Comparison of ENCODE assay signal across 13 cellular contexts in the genomic region with DNA sequence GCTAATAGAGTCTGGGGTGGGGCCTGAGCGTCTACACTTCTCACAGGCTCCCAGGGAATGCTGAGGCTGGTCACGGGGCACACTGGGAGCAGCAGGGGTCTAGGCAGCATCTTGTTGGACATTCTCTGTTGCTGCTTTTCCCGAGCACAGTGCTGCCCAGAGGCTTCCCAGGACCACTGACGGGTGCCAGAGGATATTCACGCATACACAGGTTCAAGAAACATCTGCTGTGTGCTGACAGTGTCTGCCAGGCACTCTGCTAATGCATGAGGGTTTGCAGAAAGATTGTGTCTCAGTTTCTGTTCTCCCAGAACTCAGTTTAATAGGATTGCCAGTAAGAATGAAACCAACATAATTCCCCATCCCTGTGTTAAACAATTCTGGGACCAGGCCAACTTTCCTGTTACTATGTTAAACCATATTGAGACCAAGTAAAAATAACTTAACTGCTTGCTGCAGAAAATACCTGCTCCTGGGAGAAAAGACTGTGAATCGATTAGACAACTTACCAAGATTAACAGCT. TPM values are rescaled to one million over a fixed set of nuclear protein-coding genes. Genes with fewer than 3 reads are reported as not detected.
DNase-seq lines count a peak whose midpoint lies in the region; ATAC-seq and TF ChIP-seq lines count a peak whose summit lies in the region.
"Had no signal": no experiment of that assay in that cellular context is flagged by ENCODE, and none has a peak within 500 bp of the region (broad histone marks: within the 10 kb centered on the region; RNA-seq: fewer than 3 reads in every experiment).

No MANE protein-coding gene starts in this region.

- TF ChIP-seq POLR2A in NB4 (IDR thresholded peaks at IDR 0.05; ENCODE audit: extremely low read depth, insufficient read length) = no peak

- H3K27me3 Mint-ChIP-seq in brain = no peaks in the 10 kb centered on the region
- H3K27me3 Mint-ChIP-seq: activated naive CD8-positive, alpha-beta T cell treated with anti-CD3 and anti-CD28 coated beads, Interleukin-2, amount 10 ng/mL, durations not matched to agents 7 days and 5 days had no signal

- H3K9me3 Mint-ChIP-seq in brain = no peaks in the 10 kb centered on the region
- H3K9me3 Mint-ChIP-seq: activated naive CD8-positive, alpha-beta T cell treated with anti-CD3 and anti-CD28 coated beads, Interleukin-2, amount 10 ng/mL, durations not matched to agents 7 days and 5 days had no signal

- peaks cover 31% of the 10 kb centered on the region for H3K4me1 Mint-ChIP-seq in brain

- peak; percentile 58 for DNase-seq in Ammon's horn (ENCODE audit: low spot score)
- DNase-seq in NB4 (ENCODE audit: low read depth) = no peak
- no peak for DNase-seq in activated gamma-delta T cell treated with Interleukin-2 at 50 U/mL for 16 hours
- DNase-seq in NCI-H446 treated with DMSO at 0.1 percent for 48 hours (lab: John Stamatoyannopoulos, UW) = no peak
- DNase-seq in GM19240 (ENCODE audit: insufficient read length, low spot score) = no peak
- DNase-seq: activated CD4-positive, CD25-positive, alpha-beta regulatory T cell; activated naive CD8-positive, alpha-beta T cell treated with anti-CD3 and anti-CD28 coated beads, Interleukin-2, amount 10 ng/mL, durations not matched to agents 7 days and 5 days; esophagus squamous epithelium; mammary epithelial cell; tibial artery had no signal

- TF ChIP-seq CTCF in NB4 (IDR thresholded peaks at IDR 0.05; ENCODE audit: low read depth, low read length) (no peak), brain (conservative IDR thresholded peaks at IDR 0.05) (no peak)

- H3K36me3 Mint-ChIP-seq in brain = peaks cover 58% of the 10 kb centered on the region

- H3K4me3 Mint-ChIP-seq in brain = peak overlapping the region in 1 of 5 experiments; percentile 45
- H3K4me3 Mint-ChIP-seq: activated naive CD8-positive, alpha-beta T cell treated with anti-CD3 and anti-CD28 coated beads, Interleukin-2, amount 10 ng/mL, durations not matched to agents 7 days and 5 days had no signal

- H3K4me3 ChIP-seq in NB4 (ENCODE audit: low read depth, low read length) (peak overlapping the region; percentile 52), muscle layer of colon (ENCODE audit: low read depth in 1 of 2, low read length in 2 of 2) (peak overlapping the region in 1 of 2 donors; percentile 20)
- H3K4me3 ChIP-seq: esophagus squamous epithelium, tibial artery had no signal

- no peak overlapping the region for H3K9ac ChIP-seq in muscle layer of colon (ENCODE audit: low read length)

- no peak for ATAC-seq in GM18870 (IDR thresholded peaks at IDR 0.05; ENCODE audit: unreplicated experiment)

- no peaks in the 10 kb centered on the region for H3K27me3 ChIP-seq in muscle layer of colon (ENCODE audit: control insufficient read depth in 1 of 2, insufficient read depth in 2 of 2, low read length in 2 of 2)
- H3K27me3 ChIP-seq: esophagus squamous epithelium, tibial artery had no signal

- peaks cover 4% of the 10 kb centered on the region for H3K9me3 ChIP-seq in muscle layer of colon (ENCODE audit: low read length)
- H3K9me3 ChIP-seq: esophagus squamous epithelium, tibial artery had no signal

- peak overlapping the region; percentile 56 for H3K27ac ChIP-seq in muscle layer of colon (ENCODE audit: low read depth, low read length)
- H3K27ac ChIP-seq: esophagus squamous epithelium, tibial artery had no signal

- H3K36me3 ChIP-seq in muscle layer of colon (ENCODE audit: insufficient read depth, low read length) = peaks cover 12% of the 10 kb centered on the region

- peak overlapping the region in 4 of 5 experiments; percentile 66 to 94 (median 78) for H3K27ac Mint-ChIP-seq in brain
- H3K27ac Mint-ChIP-seq: activated naive CD8-positive, alpha-beta T cell treated with anti-CD3 and anti-CD28 coated beads, Interleukin-2, amount 10 ng/mL, durations not matched to agents 7 days and 5 days had no signal

- H3K4me1 ChIP-seq in muscle layer of colon (ENCODE audit: insufficient read depth, low read length) = peaks cover 24% of the 10 kb centered on the region

RNA-seq across cellular contexts. Expression of a gene that starts 24.0 kb away (rescaled TPM):
- polyA plus RNA-seq in brain (ENCODE audit: insufficient read depth, low read depth, low replicate concordance) = not detected

RNA-seq across cellular contexts. Expression of a gene that starts 54.7 kb away (rescaled TPM):
- polyA plus RNA-seq in brain (ENCODE audit: insufficient read depth, low read depth, low replicate concordance) = 42.8 TPM
